In genomic region chr11:10900686-10901415, GRCh38 we compare ENCODE assay signal across 1 cellular context.
TF ChIP-seq lines count a peak whose summit lies in the region.

No MANE protein-coding gene starts in this region.

TF ChIP-seq in H1, 55 proteins besides CTCF, POLR2A, EP300 and RAD21 (continued from another document):
- TF ChIP-seq SIN3A (conservative IDR thresholded peaks at IDR 0.05 in 1 of 2, IDR thresholded peaks at IDR 0.05 in 1 of 2; ENCODE audit: low read depth in 1 of 2, low read length in 2 of 2) (no peak), NRF1 (IDR thresholded peaks at IDR 0.05; ENCODE audit: low read depth, low read length) (no peak), CHD2 (IDR thresholded peaks at IDR 0.05; ENCODE audit: low read length) (no peak), CBX5 (IDR thresholded peaks at IDR 0.05; ENCODE audit: low read depth, low read length) (no peak), HDAC6 (IDR thresholded peaks at IDR 0.05; ENCODE audit: low read depth, low read length) (no peak), MAFK (IDR thresholded peaks at IDR 0.05; ENCODE audit: low read depth, low read length) (no peak), SP4 (IDR thresholded peaks at IDR 0.05; ENCODE audit: low read length) (no peak), TEAD4 (IDR thresholded peaks at IDR 0.05; ENCODE audit: low read depth, low read length) (no peak), POU5F1 (IDR thresholded peaks at IDR 0.05; ENCODE audit: low read depth, low read length) (no peak), CEBPB (IDR thresholded peaks at IDR 0.05; ENCODE audit: low read depth, low read length) (no peak), ASH2L (IDR thresholded peaks at IDR 0.05; ENCODE audit: low read length) (no peak), KDM5A (IDR thresholded peaks at IDR 0.05; ENCODE audit: low read length) (no peak), RBBP5 (IDR thresholded peaks at IDR 0.05; ENCODE audit: borderline replicate concordance, low read depth, low read length) (no peak), TAF1 (IDR thresholded peaks at IDR 0.05; ENCODE audit: low read depth, low read length) (no peak)
- TF ChIP-seq, protein P1, sequence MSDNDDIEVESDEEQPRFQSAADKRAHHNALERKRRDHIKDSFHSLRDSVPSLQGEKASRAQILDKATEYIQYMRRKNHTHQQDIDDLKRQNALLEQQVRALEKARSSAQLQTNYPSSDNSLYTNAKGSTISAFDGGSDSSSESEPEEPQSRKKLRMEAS (IDR thresholded peaks at IDR 0.05): no peak
